In genomic region chr17:64126918-64127317, GRCh38 we compare ENCODE assay signal across 10 cellular contexts. TPM values are rescaled to one million over a fixed set of nuclear protein-coding genes. Genes with fewer than 3 reads are reported as not detected.
DNase-seq lines count a peak whose midpoint lies in the region; ATAC-seq, FAIRE-seq and TF ChIP-seq lines count a peak whose summit lies in the region.
"Had no signal": no experiment of that assay in that cellular context is flagged by ENCODE, and none has a peak within 500 bp of the region (broad histone marks: within the 10 kb centered on the region; RNA-seq: fewer than 3 reads in every experiment).

No MANE protein-coding gene starts in this region.

- CTCF ChIA-PET in CD8-positive, alpha-beta memory T cell (lab: Charles Lee): interaction anchor here (9.7 kb wide), 1 partner anchor 97 kb away, joined by 334 read pairs; no protein-coding TSS in a partner anchor

- no peak for FAIRE-seq in keratinocyte (lab: Jason Lieb, UNC)

- H3K36me3 Mint-ChIP-seq in CD8-positive, alpha-beta memory T cell: peaks cover 12 to 29% (median 17%) of the 10 kb centered on the region in 3 donors
- H3K36me3 Mint-ChIP-seq in activated T-helper 17 cell treated with anti-CD3 and anti-CD28 coated beads, Interleukin-2, amount 50 U/mL, for 72 hours (ENCODE audit: low read depth): peaks cover 71% of the 10 kb centered on the region

- H3K9me1 ChIP-seq in keratinocyte (ENCODE audit: control insufficient read depth, extremely low read depth, insufficient read depth, low read length): no peaks in the 10 kb centered on the region

- no peaks in the 10 kb centered on the region for H3K9me3 Mint-ChIP-seq in CD8-positive, alpha-beta memory T cell
- H3K9me3 Mint-ChIP-seq in activated T-helper 17 cell treated with anti-CD3 and anti-CD28 coated beads, Interleukin-2, amount 50 U/mL, for 72 hours: no peaks in the 10 kb centered on the region

- POLR2A ChIA-PET in CD8-positive, alpha-beta memory T cell (lab: Charles Lee): interaction anchor here (0.6 to 2.0 kb wide), 3 partner anchors 19 to 105 kb away, joined by 3 to 6 read pairs (median 3); no protein-coding TSS in a partner anchor

- no peaks in the 10 kb centered on the region for H3K9me3 ChIP-seq in CD8-positive, alpha-beta memory T cell (ENCODE audit: low read length)
- H3K9me3 ChIP-seq in keratinocyte (ENCODE audit: control insufficient read depth, low read depth, low read length) (no peaks in the 10 kb centered on the region), esophagus muscularis mucosa (no peaks in the 10 kb centered on the region)

- peaks cover 3% of the 10 kb centered on the region for H3K36me3 ChIP-seq in CD8-positive, alpha-beta memory T cell (ENCODE audit: insufficient read depth, low read length)
- H3K36me3 ChIP-seq in keratinocyte (ENCODE audit: control insufficient read depth in 2 of 2, extremely low read depth in 1 of 2, insufficient read depth in 2 of 2, low read length in 2 of 2): peaks cover 0 to 2% of the 10 kb centered on the region in 2 experiments
- no peaks in the 10 kb centered on the region for H3K36me3 ChIP-seq in esophagus muscularis mucosa

- no peak for TF ChIP-seq EP300 in esophagus muscularis mucosa (IDR thresholded peaks at IDR 0.05)

- peak overlapping the region; percentile 75 for H3K4me2 ChIP-seq in keratinocyte (ENCODE audit: control insufficient read depth, extremely low read depth, insufficient read depth, low read depth, low read length)

- DNase-seq in CD8-positive, alpha-beta memory T cell: no peak
- peak; percentile 63 for DNase-seq in HCEC 1CT
- DNase-seq in keratinocyte (ENCODE audit: low read depth, low spot score): no peak
- DNase-seq in ureter (ENCODE audit: low spot score): no peak
- DNase-seq in activated effector memory CD4-positive, alpha-beta T cell treated with Interleukin-2 at 50 U/mL for 16 hours: no peak
- DNase-seq in esophagus muscularis mucosa (ENCODE audit: extremely low spot score): no peak
- DNase-seq in globus pallidus (ENCODE audit: low spot score): no peak
- DNase-seq: H7, NCI-H1436 treated with DMSO at 0.1 percent for 48 hours had no signal

- H2AFZ ChIP-seq in keratinocyte (ENCODE audit: control insufficient read depth, low read length): no peak overlapping the region

- no peak overlapping the region for H3K27ac ChIP-seq in CD8-positive, alpha-beta memory T cell (ENCODE audit: low read depth, low read length)
- peak overlapping the region; percentile 63 for H3K27ac ChIP-seq in keratinocyte (ENCODE audit: control insufficient read depth, insufficient read depth, low read length)
- no peak overlapping the region for H3K27ac ChIP-seq in esophagus muscularis mucosa (replicated peaks in 1 of 4)

- dilution Hi-C loops in keratinocyte (cut with MboI; ENCODE audit: extremely low pct_ligation_motif_present, low sequenced_read_pairs): no loop called here

- no peaks in the 10 kb centered on the region for H4K20me1 ChIP-seq in keratinocyte (ENCODE audit: control insufficient read depth, extremely low read depth, insufficient read depth, low read length)

- ATAC-seq in activated T-helper 17 cell treated with anti-CD3 and anti-CD28 coated beads, Interleukin-2, amount 50 U/mL, for 72 hours (replicated peaks): no peak

- intact Hi-C loops in esophagus muscularis mucosa (cut with DNase I): no loop called here

- no peak for TF ChIP-seq CTCF in keratinocyte (optimal IDR thresholded peaks at IDR 0.05 in 1 of 3, IDR thresholded peaks at IDR 0.05 in 1 of 3, conservative IDR thresholded peaks at IDR 0.05 in 1 of 3; ENCODE audit: extremely low read depth in 1 of 3, insufficient read depth in 2 of 3, low read length in 3 of 3)
- TF ChIP-seq CTCF in esophagus muscularis mucosa (IDR thresholded peaks at IDR 0.05): no peak

- peak overlapping the region; percentile 40 to 98 (median 97) for H3K4me3 Mint-ChIP-seq in CD8-positive, alpha-beta memory T cell
- H3K4me3 Mint-ChIP-seq in activated T-helper 17 cell treated with anti-CD3 and anti-CD28 coated beads, Interleukin-2, amount 50 U/mL, for 72 hours: peak overlapping the region; percentile 98

- 59% methylated on average over 1 of the region's 1 CpG for WGBS in esophagus muscularis mucosa

- peaks cover 32% of the 10 kb centered on the region for H3K4me1 ChIP-seq in CD8-positive, alpha-beta memory T cell (ENCODE audit: insufficient read depth, low read length)
- H3K4me1 ChIP-seq in keratinocyte (ENCODE audit: control insufficient read depth, extremely low read depth, insufficient read depth, low read length) (peaks cover 36% of the 10 kb centered on the region), esophagus muscularis mucosa (peaks cover 27 to 42% (median 40%) of the 10 kb centered on the region in 4 donors)

- H3K27me3 Mint-ChIP-seq in CD8-positive, alpha-beta memory T cell: no peaks in the 10 kb centered on the region
- no peaks in the 10 kb centered on the region for H3K27me3 Mint-ChIP-seq in activated T-helper 17 cell treated with anti-CD3 and anti-CD28 coated beads, Interleukin-2, amount 50 U/mL, for 72 hours

- no peak overlapping the region for H3K4me3 ChIP-seq in CD8-positive, alpha-beta memory T cell (ENCODE audit: low read length)
- H3K4me3 ChIP-seq in keratinocyte (ENCODE audit: control insufficient read depth in 2 of 3, extremely low read depth in 1 of 3, insufficient read depth in 2 of 3, low read depth in 1 of 3, low read length in 3 of 3) (peak overlapping the region in 2 of 3 experiments; percentile 22 to 47), esophagus muscularis mucosa (no peak overlapping the region)

- H3K27ac Mint-ChIP-seq in CD8-positive, alpha-beta memory T cell: peak overlapping the region in 7 of 8 donors; percentile 35 to 95 (median 74)
- peak overlapping the region; percentile 61 for H3K27ac Mint-ChIP-seq in activated T-helper 17 cell treated with anti-CD3 and anti-CD28 coated beads, Interleukin-2, amount 50 U/mL, for 72 hours

- peaks cover 58% of the 10 kb centered on the region for H3K79me2 ChIP-seq in keratinocyte (ENCODE audit: control insufficient read depth, insufficient read depth, low read length)

- peaks cover 61 to 87% (median 82%) of the 10 kb centered on the region in 3 donors for H3K4me1 Mint-ChIP-seq in CD8-positive, alpha-beta memory T cell
- peaks cover 57% of the 10 kb centered on the region for H3K4me1 Mint-ChIP-seq in activated T-helper 17 cell treated with anti-CD3 and anti-CD28 coated beads, Interleukin-2, amount 50 U/mL, for 72 hours

- H3K9ac ChIP-seq in keratinocyte (ENCODE audit: control insufficient read depth, extremely low read depth, insufficient read depth, low read length): peak overlapping the region; percentile 35

- no peaks in the 10 kb centered on the region for H3K27me3 ChIP-seq in CD8-positive, alpha-beta memory T cell (ENCODE audit: insufficient read depth, low read length, poor library complexity, severe bottlenecking)
- H3K27me3 ChIP-seq in keratinocyte (ENCODE audit: control insufficient read depth, extremely low read depth, insufficient read depth, low read length): no peaks in the 10 kb centered on the region
- H3K27me3 ChIP-seq in esophagus muscularis mucosa: no peaks in the 10 kb centered on the region

- TF ChIP-seq POLR2A in esophagus muscularis mucosa (IDR thresholded peaks at IDR 0.05; ENCODE audit: low read depth): no peak

RNA-seq across cellular contexts. Expression of gene ERN1, which starts 3.0 kb away (rescaled TPM):
- 10 to 100 TPM; 24.7 to 25.5 TPM for total RNA-seq in CD8-positive, alpha-beta memory T cell
- 92.1 TPM for polyA plus RNA-seq in CD8-positive, alpha-beta memory T cell
- 10 to 100 TPM; 42.2 to 93.3 TPM for total RNA-seq in activated T-helper 17 cell treated with anti-CD3 and anti-CD28 coated beads, Interleukin-2, amount 50 U/mL, for 72 hours
- 5.4 to 7.1 TPM (median 7.1 TPM) in 3 replicates for polyA plus RNA-seq in keratinocyte
- 3.6 TPM for polyA plus RNA-seq in keratinocyte (2011; ENCODE audit: low read depth)
- polyA plus RNA-seq in keratinocyte (2011; cell fraction: cytosol; rRNA removed): 3.5 and 5.0 TPM in 2 replicates
- 23.0 and 26.6 TPM in 2 replicates for polyA plus RNA-seq in keratinocyte (2011; cell fraction: nucleus; rRNA removed)
- polyA plus RNA-seq in keratinocyte (2012; ENCODE audit: low replicate concordance): 4.8 and 10.7 TPM in 2 replicates
- 14.4 to 28.3 TPM (median 18.1 TPM) in 3 replicates for polyA minus RNA-seq in keratinocyte
- polyA minus RNA-seq in keratinocyte (2011; cell fraction: cytosol; rRNA and poly(A)+ RNA removed): 7.1 TPM
- 17.1 and 29.8 TPM in 2 replicates for polyA minus RNA-seq in keratinocyte (2011; cell fraction: nucleus; rRNA and poly(A)+ RNA removed)
- total RNA-seq in ureter (49.2 TPM), esophagus muscularis mucosa (10 to 100 TPM in 1 of 4 donors, 1 to 10 TPM in 3; 6.2 to 11.2 (median 9.3) TPM)

Comparison
In these comparisons a context has a peak if more than half of its experiments do, and no peak if none do; other contexts are left out.
1. H3K4me3 ChIP-seq: peak in keratinocyte (2 of 3); none in CD8-positive, alpha-beta memory T cell (single experiment) and esophagus muscularis mucosa (0 of 4).